Comparison of ENCODE assay signal across 16 cellular contexts in genomic region chr11:118223576-118223975, GRCh38. TPM values are rescaled to one million over a fixed set of nuclear protein-coding genes. Genes with fewer than 3 reads are reported as not detected.
A peak's percentile ranks its signal among the peaks of the same experiment; 100 is the strongest.
DNase-seq lines count a peak whose midpoint lies in the region; ATAC-seq and TF ChIP-seq lines count a peak whose summit lies in the region.
"Had no signal": no experiment of that assay in that cellular context is flagged by ENCODE, and none has a peak within 500 bp of the region (broad histone marks: within the 10 kb centered on the region; RNA-seq: fewer than 3 reads in every experiment).

No MANE protein-coding gene starts in this region.

- no peak for DNase-seq in activated CD4-positive, alpha-beta T cell treated with anti-CD3 and anti-CD28 coated beads, Interleukin-2, amount 10 ng/mL, durations not matched to agents 7 days and 5 days
- DNase-seq in activated CD4-positive, alpha-beta T cell treated with anti-CD3 and anti-CD28 coated beads for 1 hour, result no peak
- no peak for DNase-seq in activated CD8-positive, alpha-beta T cell treated with anti-CD3 and anti-CD28 coated beads for 36 hours
- no peak for DNase-seq in suprapubic skin (ENCODE audit: low spot score in 2 of 2)
- DNase-seq in lower leg skin (ENCODE audit: low spot score in 2 of 2), result no peak
- DNase-seq in prostate gland (ENCODE audit: low spot score), result no peak
- DNase-seq: body of pancreas; Caco-2; NCI-H1417 treated with DMSO at 0.1 percent for 48 hours; NCI-H446; SK-N-SH; stimulated activated CD4-positive, alpha-beta T cell treated with anti-CD3 and anti-CD28 coated beads, Interleukin-2, amount 100 ng/mL, for 24 hours had no signal

- peaks cover 83% of the 10 kb centered on the region for H3K4me1 Mint-ChIP-seq in activated CD4-positive, alpha-beta T cell treated with anti-CD3 and anti-CD28 coated beads, Interleukin-2, amount 10 ng/mL, durations not matched to agents 7 days and 5 days
- peaks cover 74% of the 10 kb centered on the region for H3K4me1 Mint-ChIP-seq in activated CD8-positive, alpha-beta T cell treated with anti-CD3 and anti-CD28 coated beads for 36 hours (ENCODE audit: low read depth)

- H3K36me3 Mint-ChIP-seq in activated CD4-positive, alpha-beta T cell treated with anti-CD3 and anti-CD28 coated beads, Interleukin-2, amount 10 ng/mL, durations not matched to agents 7 days and 5 days (ENCODE audit: low read depth), result peaks cover 80% of the 10 kb centered on the region
- H3K36me3 Mint-ChIP-seq in activated CD8-positive, alpha-beta T cell treated with anti-CD3 and anti-CD28 coated beads for 36 hours (ENCODE audit: low read depth), result peaks cover 94% of the 10 kb centered on the region

- H3K9me3 ChIP-seq in mononuclear cell (ENCODE audit: low read depth, low read length) (no peaks in the 10 kb centered on the region), suprapubic skin (no peaks in the 10 kb centered on the region), prostate gland (no peaks in the 10 kb centered on the region)
- H3K9me3 ChIP-seq: body of pancreas, Caco-2, gastroesophageal sphincter, SK-N-SH had no signal

- CTCF ChIA-PET in activated CD4-positive, alpha-beta T cell treated with anti-CD3 and anti-CD28 coated beads, Interleukin-2, amount 10 ng/mL, durations not matched to agents 7 days and 5 days (lab: Charles Lee), result interaction anchor here (1.2 to 3.9 kb wide), 4 partner anchors 10 to 33 kb away, joined by 4 to 18 read pairs (median 5); partner anchors contain the start of gene MPZL3
- CTCF ChIA-PET in activated CD8-positive, alpha-beta T cell treated with anti-CD3 and anti-CD28 coated beads for 36 hours (lab: Charles Lee), result interaction anchor here (1.5 to 4.3 kb wide), 3 partner anchors 10 to 25 kb away, joined by 8 to 41 read pairs (median 11); no protein-coding TSS in a partner anchor

- no peaks in the 10 kb centered on the region for H3K36me3 ChIP-seq in suprapubic skin
- no peaks in the 10 kb centered on the region for H3K36me3 ChIP-seq in prostate gland
- H3K36me3 ChIP-seq: gastroesophageal sphincter had no signal

- intact Hi-C loops in activated CD8-positive, alpha-beta T cell treated with anti-CD3 and anti-CD28 coated beads for 36 hours (cut with micrococcal nuclease), result no loop called here
- intact Hi-C loops in lower leg skin (cut with DNase I; ENCODE audit: low total_unique reads), result no loop called here
- intact Hi-C loops in prostate gland (cut with DNase I), result no loop called here

- TF ChIP-seq CTCF in activated CD8-positive, alpha-beta T cell treated with anti-CD3 and anti-CD28 coated beads for 36 hours (IDR thresholded peaks at IDR 0.05), result no peak
- TF ChIP-seq CTCF in suprapubic skin (IDR thresholded peaks at IDR 0.05) (no peak), lower leg skin (IDR thresholded peaks at IDR 0.05) (no peak), prostate gland (IDR thresholded peaks at IDR 0.05) (no peak)

- no peak overlapping the region for H3K27ac Mint-ChIP-seq in activated CD4-positive, alpha-beta T cell treated with anti-CD3 and anti-CD28 coated beads, Interleukin-2, amount 10 ng/mL, durations not matched to agents 7 days and 5 days
- no peak overlapping the region for H3K27ac Mint-ChIP-seq in activated CD8-positive, alpha-beta T cell treated with anti-CD3 and anti-CD28 coated beads for 36 hours

- WGBS in suprapubic skin, result 82% methylated on average over 3 of the region's 3 CpGs
- 69 to 84% methylated on average over 3 of the region's 3 CpGs for WGBS in lower leg skin, 2 donors
- WGBS in prostate gland, result 85% methylated on average over 3 of the region's 3 CpGs

- peaks cover 5% of the 10 kb centered on the region for H3K9me3 Mint-ChIP-seq in activated CD4-positive, alpha-beta T cell treated with anti-CD3 and anti-CD28 coated beads, Interleukin-2, amount 10 ng/mL, durations not matched to agents 7 days and 5 days
- peaks cover 14% of the 10 kb centered on the region for H3K9me3 Mint-ChIP-seq in activated CD8-positive, alpha-beta T cell treated with anti-CD3 and anti-CD28 coated beads for 36 hours

- TF ChIP-seq POLR2A in suprapubic skin (IDR thresholded peaks at IDR 0.05) (no peak), lower leg skin (IDR thresholded peaks at IDR 0.05) (no peak), prostate gland (IDR thresholded peaks at IDR 0.05) (no peak)

- H3K27ac ChIP-seq in suprapubic skin, result no peak overlapping the region
- no peak overlapping the region for H3K27ac ChIP-seq in prostate gland
- H3K27ac ChIP-seq: body of pancreas, gastroesophageal sphincter had no signal

- TF ChIP-seq EP300 in suprapubic skin (IDR thresholded peaks at IDR 0.05), result no peak

- H3K4me1 ChIP-seq in mononuclear cell (ENCODE audit: insufficient read depth, low read length), result peaks cover 91% of the 10 kb centered on the region
- H3K4me1 ChIP-seq in suprapubic skin, result no peaks in the 10 kb centered on the region
- no peaks in the 10 kb centered on the region for H3K4me1 ChIP-seq in prostate gland (replicated peaks)
- H3K4me1 ChIP-seq: body of pancreas, Caco-2, gastroesophageal sphincter had no signal

- H3K27me3 Mint-ChIP-seq in activated CD4-positive, alpha-beta T cell treated with anti-CD3 and anti-CD28 coated beads, Interleukin-2, amount 10 ng/mL, durations not matched to agents 7 days and 5 days, result no peaks in the 10 kb centered on the region
- no peaks in the 10 kb centered on the region for H3K27me3 Mint-ChIP-seq in activated CD8-positive, alpha-beta T cell treated with anti-CD3 and anti-CD28 coated beads for 36 hours

- peak; percentile 18 for ATAC-seq in activated CD8-positive, alpha-beta T cell treated with anti-CD3 and anti-CD28 coated beads for 36 hours
- no peak for ATAC-seq in activated CD4-positive, CD25-positive, alpha-beta regulatory T cell treated with anti-CD3 and anti-CD28 coated beads, Interleukin-2, amount 50 U/mL, for 24 hours
- ATAC-seq: body of pancreas, gastroesophageal sphincter had no signal

- POLR2A ChIA-PET in activated CD4-positive, alpha-beta T cell treated with anti-CD3 and anti-CD28 coated beads, Interleukin-2, amount 10 ng/mL, durations not matched to agents 7 days and 5 days (lab: Charles Lee), result interaction anchor here (1.2 kb wide), 1 partner anchor 24 kb away, joined by 7 read pairs; no protein-coding TSS in a partner anchor
- POLR2A ChIA-PET in activated CD8-positive, alpha-beta T cell treated with anti-CD3 and anti-CD28 coated beads for 36 hours (lab: Charles Lee), result interaction anchor here (0.6 to 19.8 kb wide), 13 partner anchors 10 to 389 kb away, joined by 3 to 364 read pairs (median 15); partner anchors contain the start of genes CD3D, CD3E, MPZL2 and MPZL3

- H3K27me3 ChIP-seq in mononuclear cell (ENCODE audit: insufficient read depth, low read length), result no peaks in the 10 kb centered on the region
- peaks cover 7% of the 10 kb centered on the region for H3K27me3 ChIP-seq in suprapubic skin
- H3K27me3 ChIP-seq in prostate gland (replicated peaks; ENCODE audit: insufficient read depth), result no peaks in the 10 kb centered on the region
- H3K27me3 ChIP-seq: body of pancreas had no signal

- H3K4me3 ChIP-seq in mononuclear cell (ENCODE audit: low read length), result peak overlapping the region; percentile 78
- peak overlapping the region; percentile 8 for H3K4me3 ChIP-seq in suprapubic skin
- H3K4me3 ChIP-seq in lower leg skin (ENCODE audit: low read depth, poor library complexity, severe bottlenecking), result no peak overlapping the region
- no peak overlapping the region for H3K4me3 ChIP-seq in prostate gland
- H3K4me3 ChIP-seq: body of pancreas had no signal

- peak overlapping the region; percentile 85 for H3K4me3 Mint-ChIP-seq in activated CD4-positive, alpha-beta T cell treated with anti-CD3 and anti-CD28 coated beads, Interleukin-2, amount 10 ng/mL, durations not matched to agents 7 days and 5 days
- peak overlapping the region; percentile 96 for H3K4me3 Mint-ChIP-seq in activated CD8-positive, alpha-beta T cell treated with anti-CD3 and anti-CD28 coated beads for 36 hours

RNA-seq across cellular contexts. Expression of gene JAML, which starts 1.2 kb away (rescaled TPM):
- total RNA-seq in activated CD4-positive, alpha-beta T cell treated with anti-CD3 and anti-CD28 coated beads, Interleukin-2, amount 10 ng/mL, durations not matched to agents 7 days and 5 days, result 100 to 1,000 TPM; 117 to 122 TPM
- 100 to 1,000 TPM; 236 to 251 TPM for total RNA-seq in activated CD8-positive, alpha-beta T cell treated with anti-CD3 and anti-CD28 coated beads for 36 hours
- total RNA-seq in mononuclear cell (90.4 TPM), suprapubic skin (1 to 10 TPM in 3 of 4 donors, not detected in 1; 1.1 to 4.9 (median 2.1) TPM), lower leg skin (1 to 10 TPM in 1 of 4 donors, under 1 TPM in 3; 0.42 to 3.0 (median 0.61) TPM), prostate gland (1 to 10 TPM; 2.3 to 8.5 TPM)
- total RNA-seq: A172 had no signal

RNA-seq across cellular contexts. Expression of gene MPZL3, which starts 28.6 kb away (rescaled TPM):
- 10 to 100 TPM; 21.2 to 22.0 TPM for total RNA-seq in activated CD4-positive, alpha-beta T cell treated with anti-CD3 and anti-CD28 coated beads, Interleukin-2, amount 10 ng/mL, durations not matched to agents 7 days and 5 days
- total RNA-seq in activated CD8-positive, alpha-beta T cell treated with anti-CD3 and anti-CD28 coated beads for 36 hours, result 10 to 100 TPM; 51.1 to 51.7 TPM
- total RNA-seq in mononuclear cell (16.7 TPM), suprapubic skin (10 to 100 TPM; 23.9 to 87.2 (median 56.1) TPM), lower leg skin (100 to 1,000 TPM in 1 of 4 donors, 10 to 100 TPM in 3; 55.9 to 120 (median 91.2) TPM), prostate gland (10 to 100 TPM in 1 of 2 donors, 1 to 10 TPM in 1; 6.2 to 13.0 TPM)

RNA-seq across cellular contexts. Expression of gene MPZL2, which starts 40.5 kb away (rescaled TPM):
- total RNA-seq in activated CD4-positive, alpha-beta T cell treated with anti-CD3 and anti-CD28 coated beads, Interleukin-2, amount 10 ng/mL, durations not matched to agents 7 days and 5 days, result 1 to 10 TPM; 5.5 to 6.0 TPM
- total RNA-seq in activated CD8-positive, alpha-beta T cell treated with anti-CD3 and anti-CD28 coated beads for 36 hours, result 10 to 100 TPM; 26.2 to 31.0 TPM
- total RNA-seq in mononuclear cell (1.5 TPM), suprapubic skin (100 to 1,000 TPM in 1 of 4 donors, 10 to 100 TPM in 3; 54.5 to 111 (median 56.7) TPM), lower leg skin (10 to 100 TPM; 46.0 to 59.9 (median 53.5) TPM), prostate gland (100 to 1,000 TPM in 1 of 2 donors, 10 to 100 TPM in 1; 73.7 to 103 TPM)
- total RNA-seq: A172 had no signal

RNA-seq across cellular contexts. Expression of gene SCN2B, which starts 47.1 kb away (rescaled TPM):
- total RNA-seq in activated CD4-positive, alpha-beta T cell treated with anti-CD3 and anti-CD28 coated beads, Interleukin-2, amount 10 ng/mL, durations not matched to agents 7 days and 5 days, result not detected
- total RNA-seq in activated CD8-positive, alpha-beta T cell treated with anti-CD3 and anti-CD28 coated beads for 36 hours, result not detected
- not detected for total RNA-seq in mononuclear cell
- under 1 TPM in 2 of 4 donors, not detected in 2; 0.08 to 0.21 TPM for total RNA-seq in suprapubic skin
- total RNA-seq in lower leg skin, result under 1 TPM in 1 of 4 donors, not detected in 3; 0.06 TPM
- total RNA-seq in prostate gland, result 1 to 10 TPM in 1 of 2 donors, under 1 TPM in 1; 0.68 to 1.1 TPM
- total RNA-seq: A172, Caco-2 had no signal

Comparison
In these comparisons a context has a peak if more than half of its experiments do, and no peak if none do; other contexts are left out.
1. H3K4me3 ChIP-seq: peak in mononuclear cell (single experiment) and suprapubic skin (single experiment); none in lower leg skin (single experiment) and prostate gland (0 of 2).